In the genomic region with DNA sequence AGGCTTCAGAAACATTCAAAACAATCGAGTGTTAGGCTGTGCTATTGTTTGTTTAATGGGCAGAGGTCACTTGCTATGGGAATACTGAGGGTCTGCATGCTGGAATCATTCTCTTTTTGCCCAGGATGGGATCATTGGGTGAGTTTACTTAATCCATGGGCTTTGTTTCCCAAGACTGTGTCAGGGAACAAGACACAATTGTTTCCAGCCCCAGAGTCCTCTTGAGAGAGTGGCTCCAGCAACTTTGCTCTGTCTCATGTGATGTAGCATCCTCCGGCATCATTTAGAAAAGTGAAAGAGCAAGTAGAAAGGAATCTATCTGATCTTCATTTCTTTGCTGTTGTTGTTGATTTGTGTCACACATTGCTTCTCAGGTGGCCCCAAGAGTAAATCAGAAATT, we compare ENCODE assay signal across 25 cellular contexts. TPM values are rescaled to one million over a fixed set of nuclear protein-coding genes. Genes with fewer than 3 reads are reported as not detected.
"Had no signal": no experiment of that assay in that cellular context is flagged by ENCODE, and none has a peak within 500 bp of the region (broad histone marks: within the 10 kb centered on the region; RNA-seq: fewer than 3 reads in every experiment).

No MANE protein-coding gene starts in this region.

- H3K36me3 ChIP-seq: esophagus squamous epithelium, gastroesophageal sphincter, right lobe of liver, tibial artery had no signal

- ATAC-seq: activated CD8-positive, alpha-beta T cell treated with anti-CD3 and anti-CD28 coated beads, Interleukin-2, amount 10 ng/mL, durations not matched to agents 7 days and 5 days; gastroesophageal sphincter; naive thymus-derived CD8-positive, alpha-beta T cell; right lobe of liver; stimulated activated effector memory CD8-positive, alpha-beta T cell treated with anti-CD3 and anti-CD28 coated beads, Interleukin-12 subunit alpha, Interleukin-12 subunit beta, amount 100 ng/mL, for 72 hours; stimulated activated naive CD8-positive, alpha-beta T cell treated with anti-CD3 and anti-CD28 coated beads, Interleukin-15, amount 100 ng/mL, for 72 hours; T-cell had no signal

- H3K27ac Mint-ChIP-seq: activated CD8-positive, alpha-beta T cell treated with anti-CD3 and anti-CD28 coated beads, Interleukin-2, amount 10 ng/mL, durations not matched to agents 7 days and 5 days; activated naive CD8-positive, alpha-beta T cell treated with anti-CD3 and anti-CD28 coated beads for 36 hours; activated T-cell treated with anti-CD3 and anti-CD28 coated beads, Interleukin-2, amount 50 U/mL, for 24 hours; activated T-helper 2 cell treated with anti-CD3 and anti-CD28 coated beads, Interferon-gamma antibody, Interleukin-2, Interleukin-4, amounts not matched to agents 10 μg/mL and 5 μg/mL and 100 μg/mL, durations not matched to agents 14 hours and 24 hours and 36 hours; naive thymus-derived CD8-positive, alpha-beta T cell; stimulated activated effector memory CD8-positive, alpha-beta T cell treated with anti-CD3 and anti-CD28 coated beads, Interleukin-12 subunit alpha, Interleukin-12 subunit beta, amount 100 ng/mL, for 72 hours; stimulated activated naive CD8-positive, alpha-beta T cell treated with anti-CD3 and anti-CD28 coated beads, Interleukin-15, amount 100 ng/mL, for 72 hours; T-cell; T-helper 2 cell treated with Interferon-gamma antibody and Interleukin-4, amounts not matched to agents 5 μg/mL and 100 μg/mL, for 36 hours had no signal

- H3K4me3 Mint-ChIP-seq: activated CD8-positive, alpha-beta T cell treated with anti-CD3 and anti-CD28 coated beads, Interleukin-2, amount 10 ng/mL, durations not matched to agents 7 days and 5 days; activated naive CD8-positive, alpha-beta T cell treated with anti-CD3 and anti-CD28 coated beads for 36 hours; activated T-cell treated with anti-CD3 and anti-CD28 coated beads, Interleukin-2, amount 50 U/mL, for 24 hours; naive thymus-derived CD8-positive, alpha-beta T cell; stimulated activated effector memory CD8-positive, alpha-beta T cell treated with anti-CD3 and anti-CD28 coated beads, Interleukin-12 subunit alpha, Interleukin-12 subunit beta, amount 100 ng/mL, for 72 hours; stimulated activated naive CD8-positive, alpha-beta T cell treated with anti-CD3 and anti-CD28 coated beads, Interleukin-15, amount 100 ng/mL, for 72 hours; T-cell; T-helper 2 cell treated with Interferon-gamma antibody and Interleukin-4, amounts not matched to agents 5 μg/mL and 100 μg/mL, for 36 hours had no signal

- DNase-seq: activated CD4-positive, alpha-beta T cell treated with anti-CD3 and anti-CD28 coated beads for 1 hour; activated CD4-positive, alpha-beta T cell treated with anti-CD3 and anti-CD28 coated beads, Interleukin-2, amount 50 U/mL, for 1 hour; activated CD8-positive, alpha-beta T cell treated with anti-CD3 and anti-CD28 coated beads, Interleukin-2, amount 10 ng/mL, durations not matched to agents 7 days and 5 days; activated naive CD4-positive, alpha-beta T cell treated with Interleukin-2 at 50 U/mL for 16 hours; activated naive CD8-positive, alpha-beta T cell treated with anti-CD3 and anti-CD28 coated beads for 36 hours; activated T-cell treated with anti-CD3 and anti-CD28 coated beads, Interleukin-2, amount 50 U/mL, for 24 hours; amniotic stem cell; cerebellar nuclear complex; esophagus squamous epithelium; head of caudate nucleus; islet precursor cell; left cardiac atrium; naive thymus-derived CD8-positive, alpha-beta T cell; right lobe of liver; stimulated activated CD4-positive, alpha-beta T cell treated with anti-CD3 and anti-CD28 coated beads, Interleukin-2, amount 100 ng/mL, for 24 hours; stimulated activated naive CD8-positive, alpha-beta T cell treated with anti-CD3 and anti-CD28 coated beads, Interleukin-15, amount 100 ng/mL, for 72 hours; T-cell; tibial artery had no signal

- H3K9me3 ChIP-seq: esophagus squamous epithelium, gastroesophageal sphincter, right lobe of liver, tibial artery had no signal

- H3K27ac ChIP-seq: coronary artery, gastroesophageal sphincter, right lobe of liver, skin epidermis, tibial artery, VCaP had no signal

- H3K4me1 Mint-ChIP-seq: activated naive CD8-positive, alpha-beta T cell treated with anti-CD3 and anti-CD28 coated beads for 36 hours; stimulated activated effector memory CD8-positive, alpha-beta T cell treated with anti-CD3 and anti-CD28 coated beads, Interleukin-12 subunit alpha, Interleukin-12 subunit beta, amount 100 ng/mL, for 72 hours; stimulated activated naive CD8-positive, alpha-beta T cell treated with anti-CD3 and anti-CD28 coated beads, Interleukin-15, amount 100 ng/mL, for 72 hours; T-cell had no signal

- H3K4me1 ChIP-seq: gastroesophageal sphincter, right lobe of liver, tibial artery had no signal

- H3K9me3 Mint-ChIP-seq: T-helper 2 cell treated with Interferon-gamma antibody and Interleukin-4, amounts not matched to agents 5 μg/mL and 100 μg/mL, for 36 hours had no signal

- H3K27me3 Mint-ChIP-seq: activated T-cell treated with anti-CD3 and anti-CD28 coated beads, Interleukin-2, amount 50 U/mL, for 24 hours had no signal

- H3K4me3 ChIP-seq: coronary artery, esophagus squamous epithelium, gastroesophageal sphincter, right lobe of liver, skin epidermis, tibial artery had no signal

- H3K27me3 ChIP-seq: esophagus squamous epithelium, gastroesophageal sphincter, right lobe of liver, tibial artery had no signal

- H3K36me3 Mint-ChIP-seq: activated naive CD8-positive, alpha-beta T cell treated with anti-CD3 and anti-CD28 coated beads for 36 hours; naive thymus-derived CD8-positive, alpha-beta T cell; stimulated activated effector memory CD8-positive, alpha-beta T cell treated with anti-CD3 and anti-CD28 coated beads, Interleukin-12 subunit alpha, Interleukin-12 subunit beta, amount 100 ng/mL, for 72 hours; T-cell had no signal

RNA-seq across cellular contexts. Expression of a gene that starts 1.8 kb away (rescaled TPM):
- total RNA-seq: activated CD8-positive, alpha-beta T cell treated with anti-CD3 and anti-CD28 coated beads, Interleukin-2, amount 10 ng/mL, durations not matched to agents 7 days and 5 days; activated naive CD8-positive, alpha-beta T cell treated with anti-CD3 and anti-CD28 coated beads for 36 hours; naive thymus-derived CD8-positive, alpha-beta T cell had no signal
- polyA plus RNA-seq: naive thymus-derived CD8-positive, alpha-beta T cell had no signal
